ENCODE assay signal across 14 cellular contexts in genomic region chr17:55284944-55285339, GRCh38. TPM values are rescaled to one million over a fixed set of nuclear protein-coding genes. Genes with fewer than 3 reads are reported as not detected.
DNase-seq lines count a peak whose midpoint lies in the region; ATAC-seq and TF ChIP-seq lines count a peak whose summit lies in the region.
"Had no signal": no experiment of that assay in that cellular context is flagged by ENCODE, and none has a peak within 500 bp of the region (broad histone marks: within the 10 kb centered on the region; RNA-seq: fewer than 3 reads in every experiment).

No MANE protein-coding gene starts in this region.

- POLR2A ChIA-PET in activated CD4-positive, alpha-beta T cell treated with anti-CD3 and anti-CD28 coated beads for 36 hours (lab: Charles Lee): no interaction called here

- H3K4me1 ChIP-seq in left lung (peaks cover 15 to 27% of the 10 kb centered on the region in 2 donors), stomach (peaks cover 38 to 69% (median 52%) of the 10 kb centered on the region in 4 donors), BE2C (no peaks in the 10 kb centered on the region; the same call in 1 of the 2 replicates)

- H3K27me3 ChIP-seq in left lung: no peaks in the 10 kb centered on the region
- no peaks in the 10 kb centered on the region for H3K27me3 ChIP-seq in stomach
- no peaks in the 10 kb centered on the region for H3K27me3 ChIP-seq in BE2C

- no peak overlapping the region for H3K4me3 Mint-ChIP-seq in chondrocyte (ENCODE audit: unreplicated experiment)
- H3K4me3 Mint-ChIP-seq in activated CD4-positive, alpha-beta T cell treated with anti-CD3 and anti-CD28 coated beads for 36 hours: no peak overlapping the region
- H3K4me3 Mint-ChIP-seq: IgD-negative memory B cell had no signal

- H3K27ac Mint-ChIP-seq in chondrocyte (ENCODE audit: unreplicated experiment): peak overlapping the region; percentile 82
- no peak overlapping the region for H3K27ac Mint-ChIP-seq in activated CD4-positive, alpha-beta T cell treated with anti-CD3 and anti-CD28 coated beads for 36 hours
- H3K27ac Mint-ChIP-seq: IgD-negative memory B cell had no signal

- peak; percentile 27 for DNase-seq in HK-2 (ENCODE audit: unreplicated experiment)
- DNase-seq in chondrocyte (ENCODE audit: low spot score): no peak
- no peak for DNase-seq in left lung
- no peak for DNase-seq in stomach
- no peak for DNase-seq in NCI-H2171 (lab: John Stamatoyannopoulos, UW)
- DNase-seq in activated CD4-positive, alpha-beta T cell treated with anti-CD3 and anti-CD28 coated beads for 36 hours: no peak
- no peak for DNase-seq in BE2C
- DNase-seq: activated CD4-positive, alpha-beta T cell treated with anti-CD3 and anti-CD28 coated beads, Interleukin-2, amount 50 U/mL, for 48 hours; activated naive CD4-positive, alpha-beta T cell treated with Interleukin-2 at 50 U/mL for 16 hours; cerebellar nuclear complex; NCI-H1417 treated with DMSO at 0.1 percent for 48 hours; NCI-H524 treated with DMSO at 0.1 percent for 48 hours had no signal

- H3K27me3 Mint-ChIP-seq in chondrocyte (ENCODE audit: low read depth): no peaks in the 10 kb centered on the region
- H3K27me3 Mint-ChIP-seq in activated CD4-positive, alpha-beta T cell treated with anti-CD3 and anti-CD28 coated beads for 36 hours: peaks cover 1% of the 10 kb centered on the region

- intact Hi-C loops in left lung (cut with DNase I): no loop called here
- intact Hi-C loops in stomach (cut with DNase I; ENCODE audit: low total_unique reads): no loop called here
- intact Hi-C loops in activated CD4-positive, alpha-beta T cell treated with anti-CD3 and anti-CD28 coated beads for 36 hours (cut with DNase I, micrococcal nuclease): no loop called here

- H3K36me3 Mint-ChIP-seq in chondrocyte (ENCODE audit: low read depth): no peaks in the 10 kb centered on the region
- H3K36me3 Mint-ChIP-seq in activated CD4-positive, alpha-beta T cell treated with anti-CD3 and anti-CD28 coated beads for 36 hours (ENCODE audit: low read depth): no peaks in the 10 kb centered on the region
- H3K36me3 Mint-ChIP-seq: IgD-negative memory B cell had no signal

- no peak for TF ChIP-seq POLR2A in stomach (IDR thresholded peaks at IDR 0.05)

- TF ChIP-seq CTCF in chondrocyte (IDR thresholded peaks at IDR 0.05) (no peak), left lung (IDR thresholded peaks at IDR 0.05) (no peak), stomach (IDR thresholded peaks at IDR 0.05) (no peak), BE2C (IDR thresholded peaks at IDR 0.05; ENCODE audit: low read depth, low read length) (no peak)

- TF ChIP-seq EP300 in stomach (IDR thresholded peaks at IDR 0.05): no peak

- H3K36me3 ChIP-seq in left lung: no peaks in the 10 kb centered on the region
- H3K36me3 ChIP-seq in stomach: no peaks in the 10 kb centered on the region
- H3K36me3 ChIP-seq in BE2C: no peaks in the 10 kb centered on the region

- 24 to 65% (median 44%) methylated on average over 2 of the region's 2 CpGs for WGBS in stomach, 5 donors

- H3K27ac ChIP-seq in left lung (peak overlapping the region; percentile 53 to 77), stomach (peak overlapping the region; percentile 84 to 89 (median 84))

- CTCF ChIA-PET in activated CD4-positive, alpha-beta T cell treated with anti-CD3 and anti-CD28 coated beads for 36 hours (lab: Charles Lee): interaction anchor here (0.5 to 2.0 kb wide), 3 partner anchors 8 to 12 kb away, joined by 3 to 4 read pairs (median 3); no protein-coding TSS in a partner anchor

- H3K9me3 ChIP-seq in left lung (no peaks in the 10 kb centered on the region), stomach (no peaks in the 10 kb centered on the region), BE2C (no peaks in the 10 kb centered on the region)

- ATAC-seq in left lung: peak; percentile 25
- ATAC-seq in GM18907 (IDR thresholded peaks at IDR 0.05; ENCODE audit: unreplicated experiment): no peak
- ATAC-seq in activated CD4-positive, alpha-beta T cell treated with anti-CD3 and anti-CD28 coated beads for 36 hours: no peak

- H3K4me3 ChIP-seq in left lung (no peak overlapping the region), stomach (no peak overlapping the region), BE2C (ENCODE audit: low read depth, low read length) (no peak overlapping the region)

- H3K9me3 Mint-ChIP-seq in chondrocyte (ENCODE audit: low read depth): no peaks in the 10 kb centered on the region
- no peaks in the 10 kb centered on the region for H3K9me3 Mint-ChIP-seq in activated CD4-positive, alpha-beta T cell treated with anti-CD3 and anti-CD28 coated beads for 36 hours (ENCODE audit: low read depth)
- H3K9me3 Mint-ChIP-seq: IgD-negative memory B cell had no signal

- peaks cover 38% of the 10 kb centered on the region for H3K4me1 Mint-ChIP-seq in chondrocyte (ENCODE audit: low read depth)
- peaks cover 10% of the 10 kb centered on the region for H3K4me1 Mint-ChIP-seq in activated CD4-positive, alpha-beta T cell treated with anti-CD3 and anti-CD28 coated beads for 36 hours
- H3K4me1 Mint-ChIP-seq: IgD-negative memory B cell had no signal

RNA-seq across cellular contexts. Expression of gene HLF, which starts 20.2 kb away (rescaled TPM):
- 0.18 to 0.47 TPM (median 0.27 TPM) in 3 replicates for total RNA-seq in chondrocyte
- 1 to 10 TPM; 4.4 to 9.9 TPM for total RNA-seq in left lung
- 10 to 100 TPM in 3 of 5 donors, 1 to 10 TPM in 2; 2.3 to 42.4 (median 12.9) TPM for total RNA-seq in stomach
- 10 to 100 TPM in 1 of 3 donors, 1 to 10 TPM in 2; 1.6 to 10.6 (median 2.9) TPM for polyA plus RNA-seq in stomach
- total RNA-seq in activated CD4-positive, alpha-beta T cell treated with anti-CD3 and anti-CD28 coated beads for 36 hours: 1 to 10 TPM in 1 of 2 experiments, under 1 TPM in 1; 0.95 to 1.0 TPM
- polyA plus RNA-seq in BE2C (2012; ENCODE audit: insufficient read depth, insufficient read length, low read depth): 4.1 TPM
- polyA plus RNA-seq: IgD-negative memory B cell had no signal
